ENCODE assay signal across 11 cellular contexts in the genomic region with DNA sequence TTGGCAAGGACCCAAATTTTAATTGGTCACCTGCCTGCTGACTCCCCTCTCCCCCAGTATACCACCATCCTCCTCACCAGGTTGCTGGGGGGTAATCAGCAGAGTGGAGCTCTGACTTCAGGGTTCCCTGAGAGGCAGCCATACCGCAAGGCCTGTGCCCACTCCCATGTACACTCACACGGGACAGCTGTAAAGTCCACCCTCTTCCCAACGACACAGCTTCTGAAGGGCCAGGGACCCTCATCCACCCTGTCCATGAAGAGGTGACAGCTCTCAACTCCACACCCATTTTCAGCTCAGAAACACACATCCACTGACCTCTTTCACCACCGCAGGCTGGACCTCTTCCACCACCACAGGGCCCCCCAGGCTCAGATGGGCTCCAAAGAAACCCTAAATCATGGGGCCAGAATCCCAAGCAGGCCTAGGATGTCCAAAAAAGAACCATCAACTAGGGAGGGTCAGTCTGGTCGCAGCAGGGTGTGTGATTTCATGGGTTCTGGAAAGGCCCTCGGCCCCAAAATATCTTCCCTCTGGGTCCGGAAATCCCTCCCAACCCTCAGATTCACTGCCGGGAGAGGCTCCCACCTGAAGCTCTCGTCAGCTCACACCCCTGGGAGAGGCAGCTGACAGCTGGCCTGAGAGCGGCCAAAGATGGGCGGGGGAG. TPM values are rescaled to one million over a fixed set of nuclear protein-coding genes. Genes with fewer than 3 reads are reported as not detected.
DNase-seq lines count a peak whose midpoint lies in the region; TF ChIP-seq lines count a peak whose summit lies in the region.
"Had no signal": no experiment of that assay in that cellular context is flagged by ENCODE, and none has a peak within 500 bp of the region (broad histone marks: within the 10 kb centered on the region; RNA-seq: fewer than 3 reads in every experiment).

No MANE protein-coding gene starts in this region.

- peak overlapping the region; percentile 57 to 61 for H3K4me3 Mint-ChIP-seq in CD14-positive monocyte

- peaks cover 33% of the 10 kb centered on the region for H3K79me2 ChIP-seq in OCI-LY7 (ENCODE audit: insufficient read depth, low read depth, low read length)

- H2AFZ ChIP-seq in OCI-LY7 (ENCODE audit: low read length): no peak overlapping the region

- POLR2A ChIA-PET in OCI-LY7 (lab: Charles Lee): interaction anchor here (0.7 to 8.3 kb wide), 8 partner anchors 11 to 369 kb away, joined by 3 to 118 read pairs (median 4); partner anchors contain the start of gene TFEB

- BruUV-seq in OCI-LY7 (replicated peaks; lab: Mats Ljungman, UMichigan): no TSS peak

- DNase-seq in CD14-positive monocyte (ENCODE audit: low spot score) (no peak), OCI-LY7 (ENCODE audit: low spot score) (no peak), esophagus squamous epithelium (lab: John Stamatoyannopoulos, UW) (no peak), T-helper 1 cell (no peak), NCI-H1436 treated with DMSO at 0.1 percent for 48 hours (lab: John Stamatoyannopoulos, UW) (no peak), NCI-H1048 (lab: John Stamatoyannopoulos, UW) (no peak), NCI-H2029 treated with DMSO at 0.1 percent for 48 hours (lab: John Stamatoyannopoulos, UW) (no peak)

- H3K27me3 ChIP-seq in esophagus squamous epithelium (no peaks in the 10 kb centered on the region), neutrophil (no peaks in the 10 kb centered on the region)

- H3K9me2 ChIP-seq in OCI-LY7 (ENCODE audit: insufficient read depth, low read length): no peaks in the 10 kb centered on the region

- H3K4me1 Mint-ChIP-seq in CD14-positive monocyte: peaks cover 65% of the 10 kb centered on the region

- CTCF ChIA-PET in OCI-LY7 (lab: Charles Lee; ENCODE audit: unreplicated experiment): interaction anchor here (0.6 to 4.2 kb wide), 9 partner anchors 11 to 126 kb away, joined by 3 to 41 read pairs (median 4); no protein-coding TSS in a partner anchor

- H3K9me3 ChIP-seq in OCI-LY7 (ENCODE audit: low read length) (no peaks in the 10 kb centered on the region), esophagus squamous epithelium (no peaks in the 10 kb centered on the region), neutrophil (no peaks in the 10 kb centered on the region)

- H3K27ac ChIP-seq in OCI-LY7 (ENCODE audit: low read depth, low read length, poor library complexity, severe bottlenecking) (peak overlapping the region; percentile 90), esophagus squamous epithelium (peak overlapping the region; percentile 62 to 93 (median 84)), neutrophil (peak overlapping the region; percentile 85)

- H3K27ac Mint-ChIP-seq in CD14-positive monocyte: peak overlapping the region; percentile 92 to 97 (median 95)

- peak overlapping the region; percentile 99 for H3K4me2 ChIP-seq in OCI-LY7 (ENCODE audit: low read length)

- H3K36me3 Mint-ChIP-seq in CD14-positive monocyte: peaks cover 41 to 52% of the 10 kb centered on the region in 2 donors

- TF ChIP-seq CTCF in CD14-positive monocyte (IDR thresholded peaks at IDR 0.05) (no peak), OCI-LY7 (conservative IDR thresholded peaks at IDR 0.05; ENCODE audit: low read length) (no peak), esophagus squamous epithelium (IDR thresholded peaks at IDR 0.05) (no peak), neutrophil (IDR thresholded peaks at IDR 0.05) (no peak)

- no peaks in the 10 kb centered on the region for H4K20me1 ChIP-seq in OCI-LY7 (ENCODE audit: insufficient read depth, low read length)

- TF ChIP-seq POLR2A in esophagus squamous epithelium (IDR thresholded peaks at IDR 0.05): no peak

- H3K4me3 ChIP-seq in OCI-LY7 (ENCODE audit: low read depth, low read length, poor library complexity, severe bottlenecking) (peak overlapping the region; percentile 69), esophagus squamous epithelium (peak overlapping the region in 1 of 4 donors; percentile 13), neutrophil (ENCODE audit: low read depth in 1 of 2, low read length in 1 of 2) (no peak overlapping the region)

- peaks cover 25% of the 10 kb centered on the region for H3K36me3 ChIP-seq in OCI-LY7 (ENCODE audit: insufficient read depth, low read length)
- H3K36me3 ChIP-seq in esophagus squamous epithelium: peaks cover 0 to 15% (median 0%) of the 10 kb centered on the region in 3 donors
- H3K36me3 ChIP-seq in neutrophil: peaks cover 39% of the 10 kb centered on the region

- H3K4me1 ChIP-seq in OCI-LY7 (ENCODE audit: insufficient read depth, low read length, poor library complexity, severe bottlenecking) (peaks cover 74% of the 10 kb centered on the region), esophagus squamous epithelium (peaks cover 36 to 51% (median 39%) of the 10 kb centered on the region in 3 donors), neutrophil (ENCODE audit: control insufficient read depth in 1 of 2, insufficient read depth in 1 of 2, low read depth in 1 of 2, low read length in 1 of 2) (peaks cover 36 to 41% of the 10 kb centered on the region in 2 experiments)

- intact Hi-C loops in CD14-positive monocyte (cut with micrococcal nuclease): loop anchor here (5.0 to 10.0 kb wide), 2 partner anchors 69 to 72 kb away; partner anchors contain the start of gene FRS3 (in 2 of the 2)
- intact Hi-C loops in OCI-LY7 (cut with micrococcal nuclease; ENCODE audit: unreplicated experiment): loop anchor here (5.0 kb wide), 2 partner anchors 72 to 317 kb away; partner anchors contain the start of gene FRS3
- intact Hi-C loops in esophagus squamous epithelium (cut with DNase I): no loop called here

- no peaks in the 10 kb centered on the region for H3K9me3 Mint-ChIP-seq in CD14-positive monocyte

- 55 to 88% methylated on average over 4 to 6 of the region's 11 CpGs for WGBS in esophagus squamous epithelium, 2 donors

- H3K27me3 Mint-ChIP-seq in CD14-positive monocyte (ENCODE audit: low read depth in 3 of 3): peaks cover 0 to 1% (median 0%) of the 10 kb centered on the region in 3 donors

RNA-seq across cellular contexts. Expression of gene TFEB, which starts 29.9 kb away (rescaled TPM):
- polyA plus RNA-seq in CD14-positive monocyte: 10 to 100 TPM; 42.6 to 60.0 TPM
- 25.3 and 36.8 TPM in 2 replicates for total RNA-seq in OCI-LY7 (2014; rRNA removed; shearing (Covaris generic))
- total RNA-seq in OCI-LY7 (2022): 48.6 and 60.0 TPM in 2 replicates
- 10 to 100 TPM in 3 of 4 donors, 1 to 10 TPM in 1; 7.0 to 17.5 (median 13.4) TPM for total RNA-seq in esophagus squamous epithelium

RNA-seq across cellular contexts. Expression of gene PGC, which starts 41.7 kb away (rescaled TPM):
- polyA plus RNA-seq in CD14-positive monocyte: not detected
- not detected in 2 replicates for total RNA-seq in OCI-LY7 (2014; rRNA removed; shearing (Covaris generic))
- total RNA-seq in OCI-LY7 (2022) (not detected in 2 replicates), esophagus squamous epithelium (under 1 TPM in 1 of 4 donors, not detected in 3; 0.95 TPM)
- total RNA-seq: esophagus mucosa had no signal
- polyA plus RNA-seq: BJ, neural cell had no signal
